11 cellular contexts compared by ENCODE assay signal in the genomic region with DNA sequence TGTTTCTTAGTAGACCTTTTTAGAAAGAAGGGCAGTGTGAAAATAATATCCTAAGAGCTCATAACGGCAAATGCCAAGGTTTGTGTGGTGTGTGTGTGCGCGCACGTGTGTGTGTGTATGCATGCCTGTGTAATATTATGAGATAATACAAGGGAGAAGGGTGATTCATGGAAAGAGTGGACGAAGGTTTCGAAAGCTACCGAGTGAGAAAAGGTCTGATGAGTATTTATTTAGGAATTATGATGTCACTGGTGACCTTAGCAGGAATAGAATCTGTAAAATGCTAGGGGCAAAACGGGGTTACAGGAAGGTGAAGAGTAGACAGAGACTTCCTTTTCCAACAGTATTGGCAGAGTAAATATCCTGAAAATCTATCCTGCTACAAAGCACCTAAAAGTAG.
A peak's percentile ranks its signal among the peaks of the same experiment; 100 is the strongest.
DNase-seq lines count a peak whose midpoint lies in the region; ATAC-seq and TF ChIP-seq lines count a peak whose summit lies in the region.
"Had no signal": no experiment of that assay in that cellular context is flagged by ENCODE, and none has a peak within 500 bp of the region (broad histone marks: within the 10 kb centered on the region; RNA-seq: fewer than 3 reads in every experiment).

No MANE protein-coding gene starts in this region.

- WGBS in GM23248 (ENCODE audit: low coverage in 1 of 2, low lambda C conversion rate in 2 of 2, missing lambda C conversion rate in 2 of 2), 2 experiments, result 19 to 21% methylated on average over 8 of the region's 8 CpGs
- WGBS in smooth muscle cell (ENCODE audit: low lambda C conversion rate), result 25% methylated on average over 8 of the region's 8 CpGs

- peaks cover 39% of the 10 kb centered on the region for H3F3A ChIP-seq in GM23248 (ENCODE audit: insufficient read depth)
- no peaks in the 10 kb centered on the region for H3F3A ChIP-seq in smooth muscle cell (ENCODE audit: low read depth)

- H3K9me2 ChIP-seq in GM23248 (ENCODE audit: insufficient read depth), result no peaks in the 10 kb centered on the region

- H3K4me3 ChIP-seq in GM23248 (no peak overlapping the region), smooth muscle cell (no peak overlapping the region)
- H3K4me3 ChIP-seq: stomach had no signal

- H3K9me3 ChIP-seq in GM23248 (ENCODE audit: low read depth), result no peaks in the 10 kb centered on the region
- no peaks in the 10 kb centered on the region for H3K9me3 ChIP-seq in smooth muscle cell (replicated peaks; ENCODE audit: low read depth)
- H3K9me3 ChIP-seq: stomach had no signal

- H3K27me3 ChIP-seq in GM23248 (replicated peaks; ENCODE audit: insufficient read depth) (no peaks in the 10 kb centered on the region), smooth muscle cell (ENCODE audit: low read depth) (no peaks in the 10 kb centered on the region)
- H3K27me3 ChIP-seq: stomach had no signal

- TF ChIP-seq CTCF in smooth muscle cell (IDR thresholded peaks at IDR 0.05; ENCODE audit: borderline replicate concordance, insufficient read depth, poor library complexity, severe bottlenecking), result no peak

- H3K9ac ChIP-seq in GM23248 (0 out of 2 replicates have a peak overlapping the region, but pooled peaks have one; percentile 26), smooth muscle cell (ENCODE audit: low read depth) (no peak overlapping the region)
- H3K9ac ChIP-seq: KMS-11 had no signal

- H3K79me2 ChIP-seq in GM23248 (ENCODE audit: insufficient read depth) (no peaks in the 10 kb centered on the region), smooth muscle cell (ENCODE audit: low read depth) (no peaks in the 10 kb centered on the region)

- H3K4me2 ChIP-seq in GM23248 (ENCODE audit: unreplicated experiment) (peak overlapping the region; percentile 67), smooth muscle cell (peak overlapping the region; percentile 6)
- H3K4me2 ChIP-seq: KMS-11 had no signal

- H4K20me1 ChIP-seq in GM23248 (ENCODE audit: insufficient read depth), result no peaks in the 10 kb centered on the region
- H4K20me1 ChIP-seq in smooth muscle cell (ENCODE audit: low read depth), result no peaks in the 10 kb centered on the region

- H3K27ac ChIP-seq in GM23248, result peak overlapping the region; percentile 73
- peak overlapping the region; percentile 77 for H3K27ac ChIP-seq in smooth muscle cell (ENCODE audit: low read depth)
- H3K27ac ChIP-seq: KMS-11 had no signal

- H3K36me3 ChIP-seq in GM23248 (ENCODE audit: low read depth) (no peaks in the 10 kb centered on the region), smooth muscle cell (ENCODE audit: low read depth) (no peaks in the 10 kb centered on the region)
- H3K36me3 ChIP-seq: stomach had no signal

- peaks cover 38% of the 10 kb centered on the region for H3K4me1 ChIP-seq in GM23248 (ENCODE audit: insufficient read depth)
- H3K4me1 ChIP-seq in smooth muscle cell (ENCODE audit: low read depth), result no peaks in the 10 kb centered on the region

- no peak for ATAC-seq in HG03280 (IDR thresholded peaks at IDR 0.05; ENCODE audit: unreplicated experiment)

- H2AFZ ChIP-seq in GM23248, result no peak overlapping the region
- H2AFZ ChIP-seq in smooth muscle cell (ENCODE audit: low read depth), result no peak overlapping the region

- DNase-seq in GM23248 (peak; percentile 96), RPMI7951 (ENCODE audit: low read depth) (peak; percentile 94), fibroblast of gingiva (ENCODE audit: low read depth) (peak; percentile 81), smooth muscle cell (lab: John Stamatoyannopoulos, UW; ENCODE audit: unreplicated experiment) (no peak), activated gamma-delta T cell (lab: John Stamatoyannopoulos, UW) (no peak), NCI-H2171 treated with DMSO at 0.1 percent for 48 hours (lab: John Stamatoyannopoulos, UW) (no peak)
- DNase-seq: activated CD4-positive, alpha-beta T cell treated with anti-CD3 and anti-CD28 coated beads, Interleukin-2, amount 10 ng/mL, durations not matched to agents 7 days and 5 days; activated naive CD8-positive, alpha-beta T cell treated with anti-CD3 and anti-CD28 coated beads, Interleukin-2, amount 10 ng/mL, durations not matched to agents 7 days and 5 days; stomach had no signal

- in situ Hi-C loops in GM23248 (cut with MboI), result no loop called here

Comparison
In these comparisons a context has a peak if more than half of its experiments do, and no peak if none do; other contexts are left out.
1. DNase-seq: peak in GM23248 (single experiment), RPMI7951 (single experiment) and fibroblast of gingiva (single experiment); none in smooth muscle cell (single experiment), activated gamma-delta T cell (single experiment) and NCI-H2171 treated with DMSO at 0.1 percent for 48 hours (single experiment).